In the genomic region with DNA sequence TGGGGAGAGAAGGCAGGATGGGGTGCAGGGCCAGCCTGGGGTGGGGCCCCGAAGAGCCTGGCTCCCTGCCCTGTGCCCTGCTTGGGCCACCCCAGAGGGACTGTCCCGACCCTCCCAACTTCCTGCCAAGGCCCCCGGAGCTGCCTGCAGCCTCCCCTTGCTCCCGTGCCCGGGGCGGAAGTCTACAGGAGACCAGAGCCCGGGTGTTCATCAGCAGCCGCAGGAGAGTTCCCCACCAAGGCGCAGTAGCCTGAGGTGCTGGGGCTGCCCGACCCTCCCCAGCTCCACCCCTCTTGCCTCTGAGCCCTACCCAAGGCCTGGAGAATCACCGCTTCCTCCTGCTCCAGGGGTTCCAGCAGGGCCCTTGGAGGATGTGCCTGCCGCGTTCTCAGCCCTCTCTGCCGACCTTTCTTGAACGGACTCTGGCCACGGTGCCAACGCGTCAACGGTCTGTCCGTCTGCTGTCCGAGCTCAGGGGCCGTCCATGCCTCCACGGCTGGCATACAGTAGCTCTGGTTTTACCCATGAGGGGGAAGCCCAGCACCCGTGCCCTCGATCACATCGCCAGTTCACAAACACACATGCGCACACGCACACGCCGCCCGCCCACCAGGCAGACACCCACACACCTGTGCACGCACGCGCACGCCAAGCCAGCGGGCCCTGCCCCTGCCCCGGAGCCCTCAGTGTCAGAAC, we compare ENCODE assay signal across 11 cellular contexts. TPM values are rescaled to one million over a fixed set of nuclear protein-coding genes. Genes with fewer than 3 reads are reported as not detected.
DNase-seq lines count a peak whose midpoint lies in the region; ATAC-seq and TF ChIP-seq lines count a peak whose summit lies in the region.
"Had no signal": no experiment of that assay in that cellular context is flagged by ENCODE, and none has a peak within 500 bp of the region (broad histone marks: within the 10 kb centered on the region; RNA-seq: fewer than 3 reads in every experiment).

No MANE protein-coding gene starts in this region.

- H3K79me1 ChIP-seq in mesendoderm (ENCODE audit: low read length) = no peaks in the 10 kb centered on the region

- H3K9me3 ChIP-seq in T-helper 17 cell (ENCODE audit: control insufficient read depth, low read length, poor library complexity, severe bottlenecking) = no peaks in the 10 kb centered on the region
- H3K9me3 ChIP-seq in psoas muscle = no peaks in the 10 kb centered on the region

- H3K4me3 Mint-ChIP-seq in T-helper 17 cell = peak overlapping the region; percentile 76
- H3K4me3 Mint-ChIP-seq: activated B cell treated with CpG ODN at 0.5 μM for 24 hours had no signal

- intact Hi-C loops in head of caudate nucleus (cut with DNase I) = no loop called here
- intact Hi-C loops in psoas muscle (cut with DNase I) = no loop called here

- peaks cover 2% of the 10 kb centered on the region for H3K36me3 Mint-ChIP-seq in T-helper 17 cell (ENCODE audit: low read depth)

- H3K56ac ChIP-seq in mesendoderm (ENCODE audit: low read length) = no peak overlapping the region

- H2BK5ac ChIP-seq in mesendoderm (ENCODE audit: low read length) = no peak overlapping the region

- H3K79me2 ChIP-seq in mesendoderm (ENCODE audit: control insufficient read depth, insufficient read depth, low read length) = no peaks in the 10 kb centered on the region

- H3K27ac ChIP-seq in psoas muscle = peak overlapping the region; percentile 48
- H3K27ac ChIP-seq in mesendoderm (ENCODE audit: low read depth, low read length) = no peak overlapping the region

- no peak overlapping the region for H3K23ac ChIP-seq in mesendoderm (ENCODE audit: low read length)

- H3K27me3 ChIP-seq in psoas muscle (ENCODE audit: insufficient read depth in 3 of 3, low read length in 2 of 3) (no peaks in the 10 kb centered on the region), mesendoderm (ENCODE audit: insufficient read depth, low read length, poor library complexity) (no peaks in the 10 kb centered on the region)

- H2BK120ac ChIP-seq in mesendoderm (ENCODE audit: low read depth, low read length) = no peak overlapping the region

- no peak overlapping the region for H3K4me2 ChIP-seq in mesendoderm (ENCODE audit: low read length)

- H3K4me1 ChIP-seq in psoas muscle = peaks cover 42% of the 10 kb centered on the region
- H3K4me1 ChIP-seq in mesendoderm (ENCODE audit: control insufficient read depth, low read depth, low read length) = no peaks in the 10 kb centered on the region

- H3K36me3 ChIP-seq in psoas muscle (ENCODE audit: insufficient read depth in 1 of 2, low read depth in 1 of 2) = peaks cover 0 to 25% of the 10 kb centered on the region in 2 donors
- H3K36me3 ChIP-seq in mesendoderm (ENCODE audit: control insufficient read depth, insufficient read depth, low read length) = peaks cover 3% of the 10 kb centered on the region

- no peak overlapping the region for H3K4me3 ChIP-seq in psoas muscle
- no peak overlapping the region for H3K4me3 ChIP-seq in mesendoderm (ENCODE audit: low read length)

- H3K4me1 Mint-ChIP-seq in T-helper 17 cell = peaks cover 19% of the 10 kb centered on the region

- 40 to 67% (median 42%) methylated on average over 29 to 37 of the region's 37 CpGs for WGBS in psoas muscle, 3 donors
- WGBS in mesendoderm (ENCODE audit: extremely low coverage, insufficient coverage, low lambda C conversion rate) = no CpG with 5 or more reads among the region's 37 CpGs

- no peak overlapping the region for H2BK15ac ChIP-seq in mesendoderm (replicated peaks; ENCODE audit: low read depth)

- ATAC-seq in T-helper 17 cell = peak; percentile 53
- ATAC-seq in psoas muscle = peak; percentile 3 to 17 (median 8)
- no peak for ATAC-seq in HG03378 (IDR thresholded peaks at IDR 0.05; ENCODE audit: unreplicated experiment)

- H2AK5ac ChIP-seq in mesendoderm (ENCODE audit: low read length) = no peak overlapping the region

- H3K27ac Mint-ChIP-seq in T-helper 17 cell = peak overlapping the region; percentile 69
- H3K27ac Mint-ChIP-seq: activated B cell treated with CpG ODN at 0.5 μM for 24 hours had no signal

- no peak overlapping the region for H3K18ac ChIP-seq in mesendoderm (ENCODE audit: low read length)

- H4K5ac ChIP-seq in mesendoderm (ENCODE audit: low read length) = no peak overlapping the region

- H4K8ac ChIP-seq in mesendoderm (ENCODE audit: low read depth, low read length) = no peak overlapping the region

- H3K27me3 Mint-ChIP-seq in T-helper 17 cell = no peaks in the 10 kb centered on the region
- H3K27me3 Mint-ChIP-seq: activated B cell treated with CpG ODN at 0.5 μM for 24 hours had no signal

- DNase-seq in DMS 273 (lab: John Stamatoyannopoulos, UW; ENCODE audit: unreplicated experiment) (peak; percentile 75), T-helper 17 cell (peak in 2 of 3 donors; percentile 4 to 6), head of caudate nucleus (peak in 41 of 42 donors; percentile 35 to 83 (median 67)), psoas muscle (peak; percentile 30 to 56), NCI-H128 (lab: John Stamatoyannopoulos, UW; ENCODE audit: unreplicated experiment) (no peak), mesendoderm (no peak)
- no peak for DNase-seq in effector CD8-positive, alpha-beta T cell (lab: John Stamatoyannopoulos, UW)
- DNase-seq: effector CD4-positive, alpha-beta T cell; NCI-H748 treated with DMSO at 0.1 percent for 48 hours had no signal

- H3K4ac ChIP-seq in mesendoderm (ENCODE audit: low read depth, low read length) = no peak overlapping the region

- no peak overlapping the region for H3K9ac ChIP-seq in mesendoderm (ENCODE audit: low read length)

- no peak for TF ChIP-seq CTCF in psoas muscle (IDR thresholded peaks at IDR 0.05)

RNA-seq across cellular contexts. Expression of a gene that starts 36.0 kb away (rescaled TPM):
- total RNA-seq in T-helper 17 cell (1 to 10 TPM; 5.2 to 7.4 TPM), psoas muscle (10 to 100 TPM in 1 of 4 donors, 1 to 10 TPM in 3; 6.8 to 18.5 (median 8.0) TPM)
- polyA plus RNA-seq in psoas muscle = 1 to 10 TPM; 4.1 to 6.4 (median 6.2) TPM
- polyA plus RNA-seq in mesendoderm (2013, experiment 1 of 2) = 0.28 TPM
- polyA plus RNA-seq in mesendoderm (2013, experiment 2 of 2) = 0.25 TPM

RNA-seq across cellular contexts. Expression of a gene that starts 40.5 kb away (rescaled TPM):
- 100 to 1,000 TPM; 164 to 184 TPM for total RNA-seq in T-helper 17 cell
- 100 to 1,000 TPM; 122 to 165 (median 142) TPM for total RNA-seq in psoas muscle
- 100 to 1,000 TPM; 109 to 156 (median 116) TPM for polyA plus RNA-seq in psoas muscle
- polyA plus RNA-seq in mesendoderm (2013, experiment 1 of 2) = 64.9 TPM
- 65.1 TPM for polyA plus RNA-seq in mesendoderm (2013, experiment 2 of 2)

Comparison
In these comparisons a context has a peak if more than half of its experiments do, and no peak if none do; other contexts are left out.
1. DNase-seq: peak in DMS 273 (single experiment), T-helper 17 cell (2 of 3), head of caudate nucleus (41 of 42) and psoas muscle (2 of 2); none in NCI-H128 (single experiment), effector CD8-positive, alpha-beta T cell (single experiment) and mesendoderm (single experiment).